8 cellular contexts compared by ENCODE assay signal in genomic region chr11:14422052-14422813, GRCh38.
DNase-seq lines count a peak whose midpoint lies in the region; ATAC-seq and TF ChIP-seq lines count a peak whose summit lies in the region.

No MANE protein-coding gene starts in this region.

- no peaks in the 10 kb centered on the region for H3K4me1 ChIP-seq in endocrine pancreas (ENCODE audit: control insufficient read depth, insufficient read depth, low read length)
- peaks cover 13 to 18% of the 10 kb centered on the region in 2 donors for H3K4me1 ChIP-seq in left lung
- peaks cover 9 to 19% (median 15%) of the 10 kb centered on the region in 4 donors for H3K4me1 ChIP-seq in upper lobe of left lung

- H3K4me3 ChIP-seq in endocrine pancreas (ENCODE audit: control insufficient read depth, insufficient read depth, low read length) (peak overlapping the region; percentile 9), left lung (no peak overlapping the region), upper lobe of left lung (no peak overlapping the region)

- DNase-seq in GOT3 (lab: John Stamatoyannopoulos, UW) (peak; percentile 26), NCI-H774 (lab: John Stamatoyannopoulos, UW) (peak; percentile 7), left lung (peak; percentile 77 to 84), upper lobe of left lung (peak; percentile 49 to 86), HuH-7.5 (ENCODE audit: low spot score) (no peak)

- H3K27me3 ChIP-seq in endocrine pancreas (ENCODE audit: control insufficient read depth, insufficient read depth, low read length) (no peaks in the 10 kb centered on the region), left lung (no peaks in the 10 kb centered on the region), upper lobe of left lung (no peaks in the 10 kb centered on the region)

- ATAC-seq in left lung (peak; percentile 96), upper lobe of left lung (ENCODE audit: low FRiP score in 2 of 2) (peak; percentile 91 to 97), HG03139 (IDR thresholded peaks at IDR 0.05; ENCODE audit: unreplicated experiment) (no peak), GM21447 (IDR thresholded peaks at IDR 0.05; ENCODE audit: unreplicated experiment) (no peak)

- H3K27ac ChIP-seq in left lung (no peak overlapping the region), upper lobe of left lung (peak overlapping the region in 1 of 4 donors; percentile 43)

- TF ChIP-seq POLR2A in upper lobe of left lung (IDR thresholded peaks at IDR 0.05), result no peak

- TF ChIP-seq CTCF in left lung (IDR thresholded peaks at IDR 0.05), result no peak
- no peak for TF ChIP-seq CTCF in upper lobe of left lung (IDR thresholded peaks at IDR 0.05)

- WGBS in upper lobe of left lung, 2 donors, result 17 to 19% methylated on average over 15 of the region's 15 CpGs

- intact Hi-C loops in left lung (cut with DNase I), result no loop called here

- no peaks in the 10 kb centered on the region for H3K36me3 ChIP-seq in endocrine pancreas (ENCODE audit: control insufficient read depth, insufficient read depth, low read length)
- no peaks in the 10 kb centered on the region for H3K36me3 ChIP-seq in left lung
- H3K36me3 ChIP-seq in upper lobe of left lung, result no peaks in the 10 kb centered on the region

- H3K9ac ChIP-seq in endocrine pancreas (ENCODE audit: control insufficient read depth, insufficient read depth, low read length), result no peak overlapping the region

- no peaks in the 10 kb centered on the region for H3K9me3 ChIP-seq in endocrine pancreas (ENCODE audit: control insufficient read depth, low read length)
- H3K9me3 ChIP-seq in left lung, result no peaks in the 10 kb centered on the region
- no peaks in the 10 kb centered on the region for H3K9me3 ChIP-seq in upper lobe of left lung

- no peak for TF ChIP-seq EP300 in upper lobe of left lung (IDR thresholded peaks at IDR 0.05)

Comparison
In these comparisons a context has a peak if more than half of its experiments do, and no peak if none do; other contexts are left out.
1. ATAC-seq: peak in left lung (single experiment) and upper lobe of left lung (2 of 2); none in HG03139 (single experiment) and GM21447 (single experiment).